1 cellular context compared by ENCODE assay signal in genomic region chr10:5684318-5684970, GRCh38.
TF ChIP-seq lines count a peak whose summit lies in the region.

TASOR2 (plus strand) TSS chr10:5684838; CDS start chr10:5720643, 35,805 bp downstream.

TF ChIP-seq in K562, 482 proteins besides CTCF, POLR2A, EP300 and RAD21 (continued from another document and continues in another):
- TF ChIP-seq MGA (IDR thresholded peaks at IDR 0.05) (peak; percentile 100), NR4A1 (CRISPR knock-in tag; IDR thresholded peaks at IDR 0.05) (peak; percentile 89), NR4A1 (tag; IDR thresholded peaks at IDR 0.05) (peak; percentile 94), ATF7 (IDR thresholded peaks at IDR 0.05) (peak; percentile 71; the same call in 1 of the 2 replicates), FOXM1 (IDR thresholded peaks at IDR 0.05; ENCODE audit: low read depth) (no peak; the same call in 1 of the 2 replicates), FOXM1 (CRISPR knock-in tag; IDR thresholded peaks at IDR 0.05; ENCODE audit: low read depth) (peak; percentile 83; the same call in 1 of the 2 replicates), ZNF77 (CRISPR knock-in tag; IDR thresholded peaks at IDR 0.05) (no peak), NR3C1 (CRISPR knock-in tag; IDR thresholded peaks at IDR 0.05) (peak; percentile 88), TCF3 (CRISPR knock-in tag; IDR thresholded peaks at IDR 0.05) (0 out of 2 replicates have a peak, but pooled peaks have one; percentile 5), POLR2G (IDR thresholded peaks at IDR 0.05; ENCODE audit: low read depth, low read length) (peak; percentile 93), GTF2F1 (IDR thresholded peaks at IDR 0.05; ENCODE audit: low read depth, low read length) (0 out of 2 replicates have a peak, but pooled peaks have one; percentile 38), CBFB (CRISPR knock-in tag; IDR thresholded peaks at IDR 0.05) (peak; percentile 94), PBX2 (CRISPR knock-in tag; IDR thresholded peaks at IDR 0.05; ENCODE audit: low read depth) (no peak), PBX2 (tag; conservative IDR thresholded peaks at IDR 0.05; ENCODE audit: low read depth) (no peak), HMGXB4 (CRISPR knock-in tag; IDR thresholded peaks at IDR 0.05) (peak; percentile 43; the same call in 1 of the 2 replicates), BRCA1 (IDR thresholded peaks at IDR 0.05) (no peak), BRCA1 (CRISPR knock-in tag; IDR thresholded peaks at IDR 0.05) (no peak), RBFOX2 (IDR thresholded peaks at IDR 0.05; ENCODE audit: low read depth, low read length) (peak; percentile 97), FOXK1 (CRISPR knock-in tag; IDR thresholded peaks at IDR 0.05; ENCODE audit: borderline replicate concordance) (peak; percentile 90; the same call in 1 of the 2 replicates), POU5F1 (IDR thresholded peaks at IDR 0.05; ENCODE audit: borderline replicate concordance, low read depth, low read length, partially characterized antibody) (no peak), RREB1 (CRISPR knock-in tag; IDR thresholded peaks at IDR 0.05) (0 out of 2 replicates have a peak, but pooled peaks have one; percentile 60), BRF2 (IDR thresholded peaks at IDR 0.05; ENCODE audit: borderline replicate concordance, insufficient read depth, insufficient read length) (no peak), JUN (IDR thresholded peaks at IDR 0.05; ENCODE audit: borderline replicate concordance, low read depth, low read length) (peak; percentile 71; the same call in 1 of the 2 replicates), JUN (CRISPR knock-in tag; IDR thresholded peaks at IDR 0.05; ENCODE audit: borderline replicate concordance) (no peak), ETV5 (CRISPR knock-in tag; IDR thresholded peaks at IDR 0.05; ENCODE audit: low read depth) (peak; percentile 92), PML (IDR thresholded peaks at IDR 0.05; ENCODE audit: low read length) (0 out of 2 replicates have a peak, but pooled peaks have one; percentile 45), NR2C2 (CRISPR knock-in tag; IDR thresholded peaks at IDR 0.05) (peak; percentile 93), NR2C2 (tag; IDR thresholded peaks at IDR 0.05) (peak; percentile 99), ELF1 (tag; IDR thresholded peaks at IDR 0.05) (peak; percentile 83), ATF6 (CRISPR knock-in tag; IDR thresholded peaks at IDR 0.05) (peak; percentile 99), SMARCE1 (IDR thresholded peaks at IDR 0.05) (0 out of 2 replicates have a peak, but pooled peaks have one; percentile 36), ZNF143 (CRISPR knock-in tag; IDR thresholded peaks at IDR 0.05) (no peak)
